Comparison of ENCODE assay signal across 8 cellular contexts in genomic region chr3:130893240-130894129, GRCh38. TPM values are rescaled to one million over a fixed set of nuclear protein-coding genes. Genes with fewer than 3 reads are reported as not detected.
A peak's percentile ranks its signal among the peaks of the same experiment; 100 is the strongest.
DNase-seq lines count a peak whose midpoint lies in the region; ATAC-seq and TF ChIP-seq lines count a peak whose summit lies in the region.

TSS of gene ATP2C1 (plus strand) at chr3:130894084. CDS start at chr3:130894770, 686 bp downstream.

- peak within 1 kb of the TSS; percentile 90 for H3K4me3 ChIP-seq in mucosa of descending colon

- H3K36me3 Mint-ChIP-seq in IgD-negative memory B cell = no peaks in the 10 kb centered on the region

- intact Hi-C loops in mucosa of descending colon (cut with DNase I, micrococcal nuclease) = loop anchor here (2.0 to 5.0 kb wide), 2 partner anchors 135 to 136 kb away; no protein-coding TSS in a partner anchor

- H3K4me1 Mint-ChIP-seq in IgD-negative memory B cell = peaks cover 30 to 42% (median 30%) of the 10 kb centered on the region in 3 donors

- no peak for TF ChIP-seq CTCF in mucosa of descending colon (IDR thresholded peaks at IDR 0.05)

- no peaks in the 10 kb centered on the region for H3K4me1 ChIP-seq in mucosa of descending colon (ENCODE audit: low read depth)

- H3K27ac Mint-ChIP-seq in IgD-negative memory B cell = peak within 1 kb of the TSS; percentile 99 to 100 (median 99)

- no peaks in the 10 kb centered on the region for H3K27me3 Mint-ChIP-seq in IgD-negative memory B cell

- DNase-seq in DMS114 treated with DMSO at 0.1 percent for 48 hours (lab: John Stamatoyannopoulos, UW; ENCODE audit: unreplicated experiment) (peak; percentile 89), OCI-M1 (lab: John Stamatoyannopoulos, UW) (peak; percentile 97), activated T-cell treated with anti-CD3 and anti-CD28 coated beads for 4 hours (peak; percentile 82), epithelial cell of prostate (ENCODE audit: low read depth, low spot score) (peak; percentile 64), mucosa of descending colon (peak; percentile 95 to 97 (median 97))
- peak; percentile 86 for DNase-seq in stimulated activated CD8-positive, alpha-beta memory T cell treated with anti-CD3 and anti-CD28 coated beads, Interleukin-4, amount 100 ng/mL, for 24 hours (ENCODE audit: low read depth)

- H3K9me3 ChIP-seq in mucosa of descending colon = no peaks in the 10 kb centered on the region

- H3K27ac ChIP-seq in epithelial cell of prostate = peak within 1 kb of the TSS; percentile 88

- no peaks in the 10 kb centered on the region for H3K36me3 ChIP-seq in mucosa of descending colon (ENCODE audit: low read depth)

- ATAC-seq in GM21529 (IDR thresholded peaks at IDR 0.05; ENCODE audit: unreplicated experiment) (peak; percentile 86), mucosa of descending colon (peak; percentile 96)

- no peaks in the 10 kb centered on the region for H3K9me3 Mint-ChIP-seq in IgD-negative memory B cell

- H3K4me3 Mint-ChIP-seq in IgD-negative memory B cell = peak within 1 kb of the TSS; percentile 97 to 99 (median 98)

RNA-seq across cellular contexts. Expression of gene ATP2C1, which starts in this region (rescaled TPM):
- 8.9 TPM for polyA plus RNA-seq in IgD-negative memory B cell
- total RNA-seq in mucosa of descending colon = 10 to 100 TPM; 54.9 to 61.6 (median 56.9) TPM

Comparison
In these comparisons a context has a peak if more than half of its experiments do, and no peak if none do; other contexts are left out.
1. Peak in every context shown above with its lines: DNase-seq, ATAC-seq, H3K4me3 ChIP-seq and H3K27ac ChIP-seq.